9 cellular contexts compared by ENCODE assay signal in the genomic region with DNA sequence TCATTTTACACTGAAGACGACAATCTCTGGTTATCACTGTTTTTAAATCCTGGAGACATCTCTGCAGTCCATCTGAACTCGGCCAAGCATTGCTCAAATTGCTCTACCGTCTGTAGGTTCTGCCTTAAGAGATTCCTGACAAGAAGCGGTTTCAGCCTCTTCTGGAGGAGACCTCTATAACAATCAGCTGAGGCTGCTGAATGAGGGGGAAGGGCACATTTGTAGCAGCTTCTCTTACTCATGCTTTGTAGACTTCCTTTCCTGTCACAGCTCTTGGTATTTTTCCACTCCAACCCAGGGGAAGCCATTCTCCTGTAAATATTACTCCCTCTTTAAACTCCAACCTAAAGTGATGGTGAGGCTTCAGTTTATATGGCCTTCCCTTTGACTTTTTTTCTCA. TPM values are rescaled to one million over a fixed set of nuclear protein-coding genes. Genes with fewer than 3 reads are reported as not detected.
DNase-seq lines count a peak whose midpoint lies in the region; ATAC-seq and TF ChIP-seq lines count a peak whose summit lies in the region.
"Had no signal": no experiment of that assay in that cellular context is flagged by ENCODE, and none has a peak within 500 bp of the region (broad histone marks: within the 10 kb centered on the region; RNA-seq: fewer than 3 reads in every experiment).

No MANE protein-coding gene starts in this region.

- intact Hi-C loops in breast epithelium (cut with DNase I; ENCODE audit: low total_unique reads) (no loop called here), lower lobe of right lung (cut with DNase I) (no loop called here)

- H3K4me3 ChIP-seq in breast epithelium = no peak overlapping the region
- no peak overlapping the region for H3K4me3 ChIP-seq in lower lobe of right lung

- peak; percentile 40 for DNase-seq in GM04503 (ENCODE audit: low read depth)
- peak; percentile 53 for DNase-seq in NCI-H2196 treated with DMSO at 0.1 percent for 48 hours (lab: John Stamatoyannopoulos, UW; ENCODE audit: unreplicated experiment)
- DNase-seq in breast epithelium (ENCODE audit: low spot score in 2 of 2) = no peak
- no peak for DNase-seq in lower lobe of right lung
- no peak for DNase-seq in KG1 (lab: John Stamatoyannopoulos, UW)
- no peak for DNase-seq in NCI-H524 (lab: John Stamatoyannopoulos, UW)
- DNase-seq: naive B cell had no signal

- TF ChIP-seq POLR2A in breast epithelium (IDR thresholded peaks at IDR 0.05) = no peak

- H3K9me3 ChIP-seq in breast epithelium (no peaks in the 10 kb centered on the region), lower lobe of right lung (no peaks in the 10 kb centered on the region)

- H3K4me1 ChIP-seq in breast epithelium = no peaks in the 10 kb centered on the region
- peaks cover 22% of the 10 kb centered on the region for H3K4me1 ChIP-seq in lower lobe of right lung

- peak overlapping the region; percentile 36 to 41 for H3K27ac ChIP-seq in breast epithelium
- H3K27ac ChIP-seq in lower lobe of right lung = peak overlapping the region; percentile 32

- ATAC-seq in lower lobe of right lung (no peak), GM19324 (IDR thresholded peaks at IDR 0.05; ENCODE audit: low FRiP score, unreplicated experiment) (no peak), HG02798 (IDR thresholded peaks at IDR 0.05; ENCODE audit: poor library complexity, unreplicated experiment) (no peak)

- TF ChIP-seq CTCF in breast epithelium (IDR thresholded peaks at IDR 0.05) = no peak
- TF ChIP-seq CTCF in lower lobe of right lung (IDR thresholded peaks at IDR 0.05) = no peak

- H3K27me3 ChIP-seq in breast epithelium = no peaks in the 10 kb centered on the region
- H3K27me3 ChIP-seq in lower lobe of right lung (ENCODE audit: low read depth) = no peaks in the 10 kb centered on the region

- H3K36me3 ChIP-seq in breast epithelium (no peaks in the 10 kb centered on the region), lower lobe of right lung (no peaks in the 10 kb centered on the region)

RNA-seq across cellular contexts. Expression of gene ARG2, which starts 3.0 kb away (rescaled TPM):
- total RNA-seq in breast epithelium (1 to 10 TPM; 2.9 to 5.2 (median 4.4) TPM), lower lobe of right lung (0.77 TPM)

RNA-seq across cellular contexts. Expression of gene PIGH, which starts 22.6 kb away (rescaled TPM):
- total RNA-seq in breast epithelium (10 to 100 TPM; 32.8 to 37.6 (median 33.8) TPM), lower lobe of right lung (17.2 TPM)

RNA-seq across cellular contexts. Expression of gene VTI1B, which starts 51.8 kb away (rescaled TPM):
- 100 to 1,000 TPM in 1 of 3 donors, 10 to 100 TPM in 2; 62.8 to 169 (median 80.6) TPM for total RNA-seq in breast epithelium
- total RNA-seq in lower lobe of right lung = 108 TPM

Comparison
In these comparisons a context has a peak if more than half of its experiments do, and no peak if none do; other contexts are left out.
1. DNase-seq: peak in GM04503 (single experiment) and NCI-H2196 treated with DMSO at 0.1 percent for 48 hours (single experiment); none in breast epithelium (0 of 2), lower lobe of right lung (single experiment), KG1 (single experiment) and NCI-H524 (0 of 2).